ENCODE assay signal across 1 cellular context in genomic region chr13:112172017-112172416, GRCh38.
TF ChIP-seq lines count a peak whose summit lies in the region.

No MANE protein-coding gene starts in this region.

TF ChIP-seq in H1, 55 proteins besides CTCF, POLR2A, EP300 and RAD21 (continued from another document):
- TF ChIP-seq ATF3 (IDR thresholded peaks at IDR 0.05; ENCODE audit: insufficient read depth, low read depth, low read length) (no peak), BRCA1 (IDR thresholded peaks at IDR 0.05; ENCODE audit: low read depth, low read length) (no peak), RBBP5 (IDR thresholded peaks at IDR 0.05; ENCODE audit: borderline replicate concordance, low read depth, low read length) (no peak)
TF ChIP-seq in H1: peak in this region for 0.
